In the genomic region with DNA sequence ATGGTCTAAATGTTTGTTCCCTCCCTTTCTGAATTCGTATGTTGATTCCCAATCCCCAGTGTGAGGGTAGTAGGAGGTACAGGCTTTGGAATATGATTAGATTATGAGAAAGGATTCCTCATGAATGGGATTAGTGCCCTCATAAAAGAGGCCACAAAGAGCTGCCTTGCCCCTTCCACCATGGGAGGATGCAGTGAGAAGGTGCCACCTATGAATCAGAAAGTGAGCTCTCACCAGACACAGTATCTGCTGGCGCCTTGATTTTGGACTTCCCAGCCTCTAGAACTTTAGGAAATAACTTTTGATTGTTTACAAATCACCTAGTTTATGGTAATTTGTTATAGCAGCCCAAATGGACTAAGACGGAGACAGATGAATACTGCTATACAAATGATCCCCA, we compare ENCODE assay signal across 22 cellular contexts. TPM values are rescaled to one million over a fixed set of nuclear protein-coding genes. Genes with fewer than 3 reads are reported as not detected.
DNase-seq lines count a peak whose midpoint lies in the region; ATAC-seq, FAIRE-seq and TF ChIP-seq lines count a peak whose summit lies in the region.
"Had no signal": no experiment of that assay in that cellular context is flagged by ENCODE, and none has a peak within 500 bp of the region (broad histone marks: within the 10 kb centered on the region; RNA-seq: fewer than 3 reads in every experiment).

No MANE protein-coding gene starts in this region.

- DNase-seq in DND-41, result no peak
- DNase-seq in GM19239 (ENCODE audit: insufficient read length, low spot score), result no peak
- DNase-seq in astrocyte (ENCODE audit: low read depth), result no peak
- no peak for DNase-seq in trophoblast cell
- DNase-seq in A673 (ENCODE audit: low spot score), result no peak
- no peak for DNase-seq in psoas muscle
- DNase-seq: BE2C, Kasumi-1, MV-4-11, NCI-H1105, NCI-H1436 treated with DMSO at 0.1 percent for 48 hours, NCI-H187 treated with DMSO at 0.1 percent for 48 hours, NCI-H2171 treated with DMSO at 0.1 percent for 48 hours, NCI-H345, NCI-H510A treated with DMSO at 0.1 percent for 48 hours, SIG-M5 had no signal

- H3K36me3 ChIP-seq in DND-41 (ENCODE audit: insufficient read depth, low read length) (no peaks in the 10 kb centered on the region), astrocyte (ENCODE audit: insufficient read depth, low read length) (peaks cover 3% of the 10 kb centered on the region), trophoblast cell (ENCODE audit: control insufficient read depth in 1 of 2, insufficient read depth in 2 of 2, low read length in 2 of 2) (peaks cover 2% of the 10 kb centered on the region in 2 experiments), A673 (ENCODE audit: insufficient read depth, low read length, poor library complexity, severe bottlenecking) (no peaks in the 10 kb centered on the region), psoas muscle (ENCODE audit: insufficient read depth in 1 of 2, low read depth in 1 of 2) (no peaks in the 10 kb centered on the region)
- H3K36me3 ChIP-seq: BE2C had no signal

- POLR2A ChIA-PET in A673 (lab: Charles Lee; ENCODE audit: low non-redundant PET), result interaction anchor here (0.6 kb wide), 1 partner anchor 855 kb away, joined by 9 read pairs; no protein-coding TSS in a partner anchor

- peaks cover 4% of the 10 kb centered on the region for H3K9me3 Mint-ChIP-seq in astrocyte (ENCODE audit: unreplicated experiment)
- H3K9me3 Mint-ChIP-seq: CD14-positive monocyte had no signal

- H4K91ac ChIP-seq in trophoblast cell (ENCODE audit: low read depth, low read length), result no peak overlapping the region

- peaks cover 14% of the 10 kb centered on the region for H3K36me3 Mint-ChIP-seq in astrocyte (ENCODE audit: low read depth, unreplicated experiment)

- CTCF ChIA-PET in A673 (lab: Charles Lee), result no interaction called here

- no peak overlapping the region for H3K18ac ChIP-seq in trophoblast cell (ENCODE audit: low read length)

- no peaks in the 10 kb centered on the region for H3K9me3 ChIP-seq in DND-41 (ENCODE audit: insufficient read depth, low read length, severe bottlenecking)
- H3K9me3 ChIP-seq in astrocyte (ENCODE audit: insufficient read depth, low read depth, low read length), result peaks cover 2% of the 10 kb centered on the region
- H3K9me3 ChIP-seq in trophoblast cell (ENCODE audit: insufficient read depth, low read depth, low read length), result no peaks in the 10 kb centered on the region
- no peaks in the 10 kb centered on the region for H3K9me3 ChIP-seq in A673 (ENCODE audit: low read depth, low read length, poor library complexity, severe bottlenecking)
- H3K9me3 ChIP-seq in psoas muscle, result no peaks in the 10 kb centered on the region
- H3K9me3 ChIP-seq: A549, BE2C had no signal

- H2AFZ ChIP-seq in DND-41 (ENCODE audit: low read depth, low read length), result no peak overlapping the region
- no peak overlapping the region for H2AFZ ChIP-seq in astrocyte (ENCODE audit: low read depth, low read length)
- H2AFZ ChIP-seq in trophoblast cell (ENCODE audit: insufficient read depth, low read length, poor library complexity), result no peak overlapping the region

- H3K14ac ChIP-seq in trophoblast cell (ENCODE audit: low read length), result no peak overlapping the region

- no peak overlapping the region for H3K27ac Mint-ChIP-seq in astrocyte (ENCODE audit: unreplicated experiment)

- H3K4me1 ChIP-seq in DND-41 (ENCODE audit: insufficient read depth, low read length) (peaks cover 86% of the 10 kb centered on the region), astrocyte (ENCODE audit: insufficient read depth, low read length) (peaks cover 4% of the 10 kb centered on the region), trophoblast cell (ENCODE audit: control insufficient read depth in 1 of 2, insufficient read depth in 2 of 2, low read length in 2 of 2) (peaks cover 2 to 5% of the 10 kb centered on the region in 2 experiments), A673 (ENCODE audit: insufficient read depth, low read length, poor library complexity, severe bottlenecking) (no peaks in the 10 kb centered on the region), psoas muscle (no peaks in the 10 kb centered on the region)
- H3K4me1 ChIP-seq: A549 had no signal

- TF ChIP-seq CTCF in DND-41 (IDR thresholded peaks at IDR 0.05; ENCODE audit: borderline replicate concordance, extremely low read depth, low read length, poor library complexity, severe bottlenecking), result no peak
- no peak for TF ChIP-seq CTCF in astrocyte (IDR thresholded peaks at IDR 0.05; ENCODE audit: insufficient read depth, low read depth, low read length)
- no peak for TF ChIP-seq CTCF in A673 (conservative IDR thresholded peaks at IDR 0.05; ENCODE audit: low read depth, low read length)
- TF ChIP-seq CTCF in psoas muscle (IDR thresholded peaks at IDR 0.05), result no peak

- no peak overlapping the region for H3K4me3 ChIP-seq in DND-41 (ENCODE audit: low read depth in 1 of 2, low read length in 2 of 2)
- H3K4me3 ChIP-seq in astrocyte (ENCODE audit: insufficient read depth, low read depth, low read length), result no peak overlapping the region
- H3K4me3 ChIP-seq in trophoblast cell (ENCODE audit: low read depth, low read length), result no peak overlapping the region
- H3K4me3 ChIP-seq in A673 (ENCODE audit: low read depth, low read length, poor library complexity, severe bottlenecking), result no peak overlapping the region
- no peak overlapping the region for H3K4me3 ChIP-seq in psoas muscle
- H3K4me3 ChIP-seq: A549, SK-N-MC had no signal

- H2AK5ac ChIP-seq in trophoblast cell (ENCODE audit: low read length), result no peak overlapping the region

- FAIRE-seq in GM19239 (lab: Jason Lieb, UNC) (peak; percentile 49), astrocyte (lab: Jason Lieb, UNC) (no peak)
- FAIRE-seq: A549, H54 had no signal

- ATAC-seq in DND-41 (ENCODE audit: insufficient read depth, low read depth) (no peak), GM19328 (IDR thresholded peaks at IDR 0.05; ENCODE audit: unreplicated experiment) (no peak), psoas muscle (no peak)
- ATAC-seq: A549 had no signal

- H3K27me3 Mint-ChIP-seq in astrocyte (ENCODE audit: low read depth, unreplicated experiment), result no peaks in the 10 kb centered on the region

- H3K23ac ChIP-seq in trophoblast cell (ENCODE audit: low read length), result no peak overlapping the region

- H2BK5ac ChIP-seq in trophoblast cell (ENCODE audit: low read depth, low read length, poor library complexity), result no peak overlapping the region

- H3K27ac ChIP-seq in DND-41 (ENCODE audit: low read length) (no peak overlapping the region), astrocyte (ENCODE audit: low read depth, low read length) (no peak overlapping the region), trophoblast cell (ENCODE audit: low read depth, low read length) (no peak overlapping the region), A673 (ENCODE audit: low read depth, low read length, poor library complexity, severe bottlenecking) (no peak overlapping the region), psoas muscle (no peak overlapping the region)
- H3K27ac ChIP-seq: A549, SK-N-MC had no signal

- H3K27me3 ChIP-seq in DND-41 (ENCODE audit: insufficient read depth, low read length, poor library complexity) (no peaks in the 10 kb centered on the region), astrocyte (ENCODE audit: insufficient read depth, low read length) (no peaks in the 10 kb centered on the region), trophoblast cell (ENCODE audit: insufficient read depth, low read length) (no peaks in the 10 kb centered on the region), A673 (replicated peaks; ENCODE audit: insufficient read depth, low read depth, low read length, poor library complexity) (no peaks in the 10 kb centered on the region), psoas muscle (ENCODE audit: insufficient read depth in 3 of 3, low read length in 2 of 3) (no peaks in the 10 kb centered on the region)
- H3K27me3 ChIP-seq: BE2C had no signal

- no peaks in the 10 kb centered on the region for H4K20me1 ChIP-seq in DND-41 (ENCODE audit: insufficient read depth, low read length)
- H4K20me1 ChIP-seq in astrocyte (ENCODE audit: insufficient read depth, low read length), result peaks cover 8% of the 10 kb centered on the region

- WGBS in trophoblast cell (ENCODE audit: extremely low coverage, insufficient coverage, insufficient read length), result no CpG with 5 or more reads among the region's 3 CpGs
- 47 to 65% (median 52%) methylated on average over 3 of the region's 3 CpGs for WGBS in psoas muscle, 3 donors

- peaks cover 17% of the 10 kb centered on the region for H3K4me1 Mint-ChIP-seq in astrocyte (ENCODE audit: low read depth, unreplicated experiment)

- no peak overlapping the region for H2BK120ac ChIP-seq in trophoblast cell (ENCODE audit: insufficient read depth, low read length, poor library complexity)

- no peak overlapping the region for H4K8ac ChIP-seq in trophoblast cell (ENCODE audit: low read depth, low read length)

- H3K9ac ChIP-seq in DND-41 (ENCODE audit: low read depth, low read length) (no peak overlapping the region), astrocyte (ENCODE audit: low read length) (no peak overlapping the region), trophoblast cell (ENCODE audit: low read length) (no peak overlapping the region)

- intact Hi-C loops in A673 (cut with micrococcal nuclease; ENCODE audit: unreplicated experiment) (no loop called here), psoas muscle (cut with DNase I) (loop anchor here in 1 of 2 donors (5.0 kb wide), 1 partner anchor 1139 kb away; no protein-coding TSS in a partner anchor)

- BruUV-seq in A673 (replicated peaks; lab: Mats Ljungman, UMichigan), result no TSS peak

- H3K4me2 ChIP-seq in DND-41 (ENCODE audit: insufficient read depth, low read length), result peak overlapping the region; percentile 10; the same call in 1 of the 2 replicates
- H3K4me2 ChIP-seq in astrocyte (ENCODE audit: low read length), result peak overlapping the region; percentile 27
- no peak overlapping the region for H3K4me2 ChIP-seq in trophoblast cell (ENCODE audit: low read length)
- H3K4me2 ChIP-seq: A549 had no signal

- H3K4ac ChIP-seq in trophoblast cell (ENCODE audit: low read depth, low read length), result peak overlapping the region; percentile 89

- H2BK12ac ChIP-seq in trophoblast cell (ENCODE audit: low read length), result no peak overlapping the region

- no peak overlapping the region for H3K4me3 Mint-ChIP-seq in astrocyte (ENCODE audit: unreplicated experiment)
- H3K4me3 Mint-ChIP-seq: CD14-positive monocyte had no signal

- no peak overlapping the region for H4K12ac ChIP-seq in trophoblast cell (ENCODE audit: low read depth, low read length)

- H3K79me1 ChIP-seq in trophoblast cell (ENCODE audit: low read length), result peaks cover 8% of the 10 kb centered on the region

- H3K79me2 ChIP-seq in DND-41 (ENCODE audit: insufficient read depth, low read length), result peaks cover 76% of the 10 kb centered on the region
- H3K79me2 ChIP-seq in astrocyte (ENCODE audit: insufficient read depth, low read length), result peaks cover 79% of the 10 kb centered on the region
- H3K79me2 ChIP-seq in trophoblast cell (ENCODE audit: control insufficient read depth, insufficient read depth, low read length, poor library complexity), result peaks cover 10% of the 10 kb centered on the region

RNA-seq across cellular contexts. Expression of a gene that starts 3.6 kb away (rescaled TPM):
- total RNA-seq in astrocyte, result 69.6 and 75.8 TPM in 2 replicates
- polyA plus RNA-seq in trophoblast cell (2013), result 196 and 211 TPM in 2 replicates
- total RNA-seq in A673 (2021), result 15.8 and 16.1 TPM in 2 replicates
- total RNA-seq in psoas muscle, result 1 to 10 TPM; 1.6 to 6.1 (median 4.4) TPM
- 1 to 10 TPM; 1.1 to 2.1 (median 1.2) TPM for polyA plus RNA-seq in psoas muscle
- total RNA-seq: HT-29 had no signal

RNA-seq across cellular contexts. Expression of a gene that starts 25.2 kb away (rescaled TPM):
- 22.5 and 23.5 TPM in 2 replicates for total RNA-seq in astrocyte
- polyA plus RNA-seq in trophoblast cell (2013), result 30.8 and 32.7 TPM in 2 replicates
- 22.6 and 26.4 TPM in 2 replicates for total RNA-seq in A673 (2021)
- 1 to 10 TPM; 4.9 to 6.2 (median 5.7) TPM for total RNA-seq in psoas muscle
- 10 to 100 TPM in 2 of 3 donors, 1 to 10 TPM in 1; 8.8 to 18.0 (median 12.7) TPM for polyA plus RNA-seq in psoas muscle
